ENCODE assay signal across 8 cellular contexts in genomic region chr6:35451354-35452185, GRCh38. TPM values are rescaled to one million over a fixed set of nuclear protein-coding genes. Genes with fewer than 3 reads are reported as not detected.
DNase-seq lines count a peak whose midpoint lies in the region; ATAC-seq and TF ChIP-seq lines count a peak whose summit lies in the region.

No MANE protein-coding gene starts in this region.

- H3K9me3 ChIP-seq in OCI-LY1 (ENCODE audit: low read length) (no peaks in the 10 kb centered on the region), psoas muscle (no peaks in the 10 kb centered on the region)

- H3K79me2 ChIP-seq in OCI-LY1 (ENCODE audit: insufficient read depth, low read length): no peaks in the 10 kb centered on the region

- H3K9ac ChIP-seq in OCI-LY1 (ENCODE audit: low read length): peak overlapping the region; percentile 23; the same call in 1 of the 2 replicates

- no peak overlapping the region for H3K27ac ChIP-seq in OCI-LY1 (ENCODE audit: low read depth, low read length, poor library complexity, severe bottlenecking)
- H3K27ac ChIP-seq in psoas muscle: peak overlapping the region; percentile 81

- H4K20me1 ChIP-seq in OCI-LY1 (ENCODE audit: insufficient read depth, low read length): no peaks in the 10 kb centered on the region

- H3K4me3 ChIP-seq in GM08714 (ENCODE audit: low read length) (peak overlapping the region; percentile 39; the same call in 1 of the 2 replicates), OCI-LY1 (ENCODE audit: low read depth, low read length, poor library complexity, severe bottlenecking) (peak overlapping the region; percentile 73), psoas muscle (peak overlapping the region; percentile 78)

- no peaks in the 10 kb centered on the region for H3F3A ChIP-seq in OCI-LY1 (ENCODE audit: insufficient read depth, low read length)

- H3K36me3 ChIP-seq in OCI-LY1 (ENCODE audit: insufficient read depth, low read length): peaks cover 6% of the 10 kb centered on the region; the same call in 1 of the 2 replicates
- H3K36me3 ChIP-seq in psoas muscle (ENCODE audit: insufficient read depth in 1 of 2, low read depth in 1 of 2): peaks cover 0 to 7% of the 10 kb centered on the region in 2 donors

- H3K27ac Mint-ChIP-seq in endothelial cell (ENCODE audit: unreplicated experiment): peak overlapping the region; percentile 62

- H3K9me2 ChIP-seq in OCI-LY1 (ENCODE audit: low read depth, low read length): no peaks in the 10 kb centered on the region

- intact Hi-C loops in psoas muscle (cut with DNase I): loop anchor here (2.0 to 10.0 kb wide), 3 partner anchors 109 to 757 kb away; partner anchors contain the start of genes ILRUN (in 1 of the 2) and PPARD (in 1 of the 2)

- H3K36me3 Mint-ChIP-seq in endothelial cell (ENCODE audit: low read depth, unreplicated experiment): peaks cover 12% of the 10 kb centered on the region

- no peaks in the 10 kb centered on the region for H3K9me3 Mint-ChIP-seq in endothelial cell (ENCODE audit: unreplicated experiment)

- no peak for TF ChIP-seq CTCF in OCI-LY1 (IDR thresholded peaks at IDR 0.05; ENCODE audit: low read length)
- TF ChIP-seq CTCF in endothelial cell (IDR thresholded peaks at IDR 0.05; ENCODE audit: unreplicated experiment): no peak
- no peak for TF ChIP-seq CTCF in psoas muscle (IDR thresholded peaks at IDR 0.05)

- WGBS in psoas muscle, 3 donors: 10 to 12% (median 11%) methylated on average over 20 of the region's 20 CpGs

- peaks cover 25% of the 10 kb centered on the region for H3K4me1 ChIP-seq in OCI-LY1 (ENCODE audit: insufficient read depth, low read length, severe bottlenecking)
- peaks cover 29% of the 10 kb centered on the region for H3K4me1 ChIP-seq in psoas muscle

- DNase-seq in endothelial cell (ENCODE audit: low spot score) (no peak), psoas muscle (no peak), H4 (ENCODE audit: low spot score) (no peak)

- H3K27me3 ChIP-seq in OCI-LY1 (ENCODE audit: insufficient read depth, low read length) (no peaks in the 10 kb centered on the region; the same call in 1 of the 2 replicates), psoas muscle (ENCODE audit: insufficient read depth in 3 of 3, low read length in 2 of 3) (no peaks in the 10 kb centered on the region)

- H3K27me3 Mint-ChIP-seq in endothelial cell (ENCODE audit: unreplicated experiment): peaks cover 3% of the 10 kb centered on the region

- H3K4me1 Mint-ChIP-seq in endothelial cell (ENCODE audit: unreplicated experiment): peaks cover 25% of the 10 kb centered on the region

- H2AFZ ChIP-seq in OCI-LY1 (ENCODE audit: low read length): no peak overlapping the region

- peak overlapping the region; percentile 85 for H3K4me3 Mint-ChIP-seq in endothelial cell (ENCODE audit: unreplicated experiment)

- no peak for ATAC-seq in psoas muscle
- ATAC-seq in HG03025 (IDR thresholded peaks at IDR 0.05; ENCODE audit: low FRiP score, unreplicated experiment): no peak
- no peak for ATAC-seq in GM18502 (IDR thresholded peaks at IDR 0.05; ENCODE audit: poor library complexity, unreplicated experiment)
- ATAC-seq in activated CD4-positive, CD25-positive, alpha-beta regulatory T cell treated with anti-CD3 and anti-CD28 coated beads, Interleukin-2, amount 50 U/mL, for 24 hours: no peak

- peak overlapping the region; percentile 70 for H3K4me2 ChIP-seq in OCI-LY1 (ENCODE audit: low read length)

RNA-seq across cellular contexts. Expression of gene FANCE, which starts 0.6 kb away (rescaled TPM):
- 21.8 TPM for total RNA-seq in endothelial cell (ENCODE audit: unreplicated experiment)
- 1 to 10 TPM; 5.7 to 9.3 (median 8.1) TPM for total RNA-seq in psoas muscle
- 10 to 100 TPM in 1 of 3 donors, 1 to 10 TPM in 2; 3.8 to 15.2 (median 4.5) TPM for polyA plus RNA-seq in psoas muscle
- total RNA-seq in H4 (2014; rRNA removed; shearing (Covaris generic)): 5.9 and 6.6 TPM in 2 replicates

RNA-seq across cellular contexts. Expression of gene RPL10A, which starts 16.6 kb away (rescaled TPM):
- 1,320 TPM for total RNA-seq in endothelial cell (ENCODE audit: unreplicated experiment)
- total RNA-seq in psoas muscle: 100 to 1,000 TPM; 668 to 832 (median 736) TPM
- 1,000 to 10,000 TPM in 2 of 3 donors, 100 to 1,000 TPM in 1; 918 to 1,629 (median 1,240) TPM for polyA plus RNA-seq in psoas muscle
- total RNA-seq in H4 (2014; rRNA removed; shearing (Covaris generic)): 1,521 and 1,556 TPM in 2 replicates

RNA-seq across cellular contexts. Expression of gene TEAD3, which starts 45.3 kb away (rescaled TPM):
- total RNA-seq in endothelial cell (ENCODE audit: unreplicated experiment) (6.3 TPM), psoas muscle (10 to 100 TPM; 23.0 to 44.3 (median 26.2) TPM)
- polyA plus RNA-seq in psoas muscle: 10 to 100 TPM; 12.1 to 15.8 (median 14.5) TPM
- total RNA-seq in H4 (2014; rRNA removed; shearing (Covaris generic)): 4.1 and 7.1 TPM in 2 replicates
